Comparison of ENCODE assay signal across 28 cellular contexts in genomic region chr10:104924101-104924795, GRCh38.
"Had no signal": no experiment of that assay in that cellular context is flagged by ENCODE, and none has a peak within 500 bp of the region (broad histone marks: within the 10 kb centered on the region; RNA-seq: fewer than 3 reads in every experiment).

No MANE protein-coding gene starts in this region.

- DNase-seq: nephron progenitor cell; occipital lobe; ovary; posterior cingulate gyrus; psoas muscle; right cardiac atrium; right lobe of liver; sigmoid colon; small intestine; stimulated activated CD4-positive, alpha-beta T cell treated with anti-CD3 and anti-CD28 coated beads, Interleukin-15, amount 100 ng/mL, for 24 hours; stimulated activated CD4-positive, alpha-beta T cell treated with anti-CD3 and anti-CD28 coated beads, Interleukin-2, amount 100 ng/mL, for 24 hours; stimulated activated CD4-positive, alpha-beta T cell treated with anti-CD3 and anti-CD28 coated beads, Interleukin-2, amount 100 ng/mL, for 48 hours; stimulated activated CD4-positive, alpha-beta T cell treated with anti-CD3 and anti-CD28 coated beads, Interleukin-4, amount 100 ng/mL, for 24 hours; stimulated activated naive B cell treated with anti-CD40 and anti-IgM and Interleukin-4, amounts not matched to agents 10 μg/mL and 1 μg/mL and 100 μg/mL, for 72 hours; stimulated activated naive CD4-positive, alpha-beta T cell treated with Interleukin-2 at 50 U/mL for 16 hours; stomach; thyroid gland; trophoblast cell; upper lobe of left lung had no signal

- H2AFZ ChIP-seq: parathyroid adenoma had no signal

- H3K79me2 ChIP-seq: parathyroid adenoma had no signal

- H3K36me3 ChIP-seq: ovary, right lobe of liver, sigmoid colon, stomach, thoracic aorta, thyroid gland, tibial nerve, upper lobe of left lung, vagina had no signal

- H3K4me1 Mint-ChIP-seq: nephron progenitor cell; neural crest cell; stimulated activated effector memory CD8-positive, alpha-beta T cell treated with anti-CD3 and anti-CD28 coated beads, Interleukin-12 subunit alpha, Interleukin-12 subunit beta, amount 100 ng/mL, for 72 hours; stimulated activated naive B cell treated with anti-CD40 and anti-IgM and Interleukin-4, amounts not matched to agents 10 μg/mL and 1 μg/mL and 100 μg/mL, for 72 hours had no signal

- H3K36me3 Mint-ChIP-seq: natural killer cell treated with Interleukin-12 subunit alpha and Interleukin-12 subunit beta and Interleukin-15 and Interleukin-18, amount 100 ng/mL, for 72 hours; stimulated activated effector memory CD8-positive, alpha-beta T cell treated with anti-CD3 and anti-CD28 coated beads, Interleukin-12 subunit alpha, Interleukin-12 subunit beta, amount 100 ng/mL, for 72 hours; stimulated activated naive B cell treated with anti-CD40 and anti-IgM and Interleukin-4, amounts not matched to agents 10 μg/mL and 1 μg/mL and 100 μg/mL, for 72 hours had no signal

- H3K4me3 ChIP-seq: ovary, psoas muscle, right lobe of liver, sigmoid colon, stomach, thoracic aorta, thyroid gland, tibial nerve, upper lobe of left lung, vagina had no signal

- H3K27me3 Mint-ChIP-seq: stimulated activated naive CD8-positive, alpha-beta T cell treated with anti-CD3 and anti-CD28 coated beads, Interleukin-15, Interleukin-2, amounts not matched to agents 100 ng/mL and 50 ng/mL, for 24 hours had no signal

- H3K27ac Mint-ChIP-seq: natural killer cell treated with Interleukin-12 subunit alpha and Interleukin-12 subunit beta and Interleukin-15 and Interleukin-18, amount 100 ng/mL, for 72 hours; nephron progenitor cell; progenitor cell of endocrine pancreas; stimulated activated effector memory CD8-positive, alpha-beta T cell treated with anti-CD3 and anti-CD28 coated beads, Interleukin-12 subunit alpha, Interleukin-12 subunit beta, amount 100 ng/mL, for 72 hours; stimulated activated naive B cell treated with anti-CD40 and anti-IgM and Interleukin-4, amounts not matched to agents 10 μg/mL and 1 μg/mL and 100 μg/mL, for 72 hours; stimulated activated naive CD8-positive, alpha-beta T cell treated with anti-CD3 and anti-CD28 coated beads, Interleukin-15, Interleukin-2, amounts not matched to agents 100 ng/mL and 50 ng/mL, for 24 hours had no signal

- H3K9me3 Mint-ChIP-seq: natural killer cell treated with Interleukin-12 subunit alpha and Interleukin-12 subunit beta and Interleukin-15 and Interleukin-18, amount 100 ng/mL, for 72 hours; nephron progenitor cell; neural crest cell; stimulated activated effector memory CD8-positive, alpha-beta T cell treated with anti-CD3 and anti-CD28 coated beads, Interleukin-12 subunit alpha, Interleukin-12 subunit beta, amount 100 ng/mL, for 72 hours; stimulated activated naive B cell treated with anti-CD40 and anti-IgM and Interleukin-4, amounts not matched to agents 10 μg/mL and 1 μg/mL and 100 μg/mL, for 72 hours; stimulated activated naive CD8-positive, alpha-beta T cell treated with anti-CD3 and anti-CD28 coated beads, Interleukin-15, Interleukin-2, amounts not matched to agents 100 ng/mL and 50 ng/mL, for 24 hours had no signal

- H3K9me3 ChIP-seq: ovary, psoas muscle, right lobe of liver, sigmoid colon, stomach, thoracic aorta, thyroid gland, tibial nerve, upper lobe of left lung, vagina had no signal

- H3K27ac ChIP-seq: ovary, parathyroid adenoma, psoas muscle, right lobe of liver, sigmoid colon, stomach, thoracic aorta, thyroid gland, tibial nerve, upper lobe of left lung, vagina had no signal

- H3K4me1 ChIP-seq: parathyroid adenoma, psoas muscle, right lobe of liver, sigmoid colon, stomach, thyroid gland, upper lobe of left lung, vagina had no signal

- H3K4me3 Mint-ChIP-seq: natural killer cell treated with Interleukin-12 subunit alpha and Interleukin-12 subunit beta and Interleukin-15 and Interleukin-18, amount 100 ng/mL, for 72 hours; nephron progenitor cell; neural crest cell; stimulated activated effector memory CD8-positive, alpha-beta T cell treated with anti-CD3 and anti-CD28 coated beads, Interleukin-12 subunit alpha, Interleukin-12 subunit beta, amount 100 ng/mL, for 72 hours; stimulated activated naive B cell treated with anti-CD40 and anti-IgM and Interleukin-4, amounts not matched to agents 10 μg/mL and 1 μg/mL and 100 μg/mL, for 72 hours; stimulated activated naive CD8-positive, alpha-beta T cell treated with anti-CD3 and anti-CD28 coated beads, Interleukin-15, Interleukin-2, amounts not matched to agents 100 ng/mL and 50 ng/mL, for 24 hours had no signal

- H3K27me3 ChIP-seq: ovary, right lobe of liver, sigmoid colon, stomach, thyroid gland, tibial nerve, upper lobe of left lung, vagina had no signal

- ATAC-seq: natural killer cell treated with Interleukin-12 subunit alpha and Interleukin-12 subunit beta and Interleukin-15 and Interleukin-18, amount 100 ng/mL, for 72 hours; psoas muscle; right cardiac atrium; right lobe of liver; stimulated activated effector memory CD8-positive, alpha-beta T cell treated with anti-CD3 and anti-CD28 coated beads, Interleukin-12 subunit alpha, Interleukin-12 subunit beta, amount 100 ng/mL, for 72 hours; stimulated activated naive B cell treated with anti-CD40 and anti-IgM and Interleukin-4, amounts not matched to agents 10 μg/mL and 1 μg/mL and 100 μg/mL, for 72 hours had no signal

- H3K9ac ChIP-seq: parathyroid adenoma had no signal
